In the genomic region with DNA sequence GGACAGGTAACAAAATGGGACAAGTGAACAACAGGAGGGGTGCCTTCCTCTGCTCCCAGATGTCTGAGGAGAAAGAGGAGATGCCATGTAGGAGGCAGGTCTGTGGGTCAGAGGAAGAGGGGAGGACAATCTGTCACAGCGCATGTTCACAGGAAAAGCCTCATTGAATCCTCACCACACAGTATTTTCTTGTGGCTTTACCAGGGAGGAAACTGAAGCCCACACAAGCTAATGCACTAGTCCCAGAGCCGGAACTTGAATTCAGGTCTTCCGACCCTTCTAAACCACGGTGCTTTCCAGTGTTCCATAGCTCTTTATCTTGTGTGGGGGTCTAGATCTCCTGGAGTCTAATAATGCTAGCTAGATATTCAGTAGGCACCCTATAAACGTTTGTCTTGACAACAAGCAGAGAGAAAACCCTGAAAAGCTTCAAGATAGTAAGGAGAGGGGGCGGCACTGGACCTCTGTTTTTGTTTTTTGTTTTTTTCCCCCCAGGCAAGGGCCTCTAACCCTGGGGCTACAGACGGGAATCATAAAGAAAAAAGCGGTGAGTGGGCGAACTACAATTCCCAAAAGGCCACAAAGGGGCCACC, we compare ENCODE assay signal across 8 cellular contexts. TPM values are rescaled to one million over a fixed set of nuclear protein-coding genes. Genes with fewer than 3 reads are reported as not detected.
DNase-seq lines count a peak whose midpoint lies in the region; ATAC-seq and TF ChIP-seq lines count a peak whose summit lies in the region.

No MANE protein-coding gene starts in this region.

- intact Hi-C loops in dorsolateral prefrontal cortex (cut with DNase I) (no loop called here), ovary (cut with DNase I) (no loop called here)

- WGBS in ovary, 3 donors = 14 to 17% (median 17%) methylated on average over 9 of the region's 9 CpGs

- TF ChIP-seq CTCF in AG09309 (IDR thresholded peaks at IDR 0.05; ENCODE audit: control insufficient read depth, insufficient read depth, low read depth, low read length, missing control alignments) = no peak
- TF ChIP-seq CTCF in dorsolateral prefrontal cortex (IDR thresholded peaks at IDR 0.05 in 54 of 56, conservative IDR thresholded peaks at IDR 0.05 in 2 of 56; ENCODE audit: low read depth in 1 of 56, partially characterized antibody in 56 of 56) = peak in 30 of 56 donors; percentile 21 to 73 (median 48)
- peak in 1 of 3 donors; percentile 14 for TF ChIP-seq CTCF in ovary (IDR thresholded peaks at IDR 0.05)

- H3K4me3 ChIP-seq in AG09309 (ENCODE audit: control insufficient read depth, low read depth, low read length) (peak overlapping the region; percentile 67), dorsolateral prefrontal cortex (peak overlapping the region; percentile 58 to 97 (median 80)), ovary (peak overlapping the region; percentile 66)

- peak overlapping the region in 40 of 59 donors; percentile 4 to 89 (median 69) for H3K27ac ChIP-seq in dorsolateral prefrontal cortex
- no peak overlapping the region for H3K27ac ChIP-seq in ovary

- H3K4me1 ChIP-seq in ovary (ENCODE audit: insufficient read depth) = peaks cover 7% of the 10 kb centered on the region

- ATAC-seq in GM19438 (IDR thresholded peaks at IDR 0.05; ENCODE audit: low read depth, unreplicated experiment) = peak; percentile 12
- no peak for ATAC-seq in HG03571 (IDR thresholded peaks at IDR 0.05; ENCODE audit: unreplicated experiment)

- no peak for TF ChIP-seq EP300 in ovary (IDR thresholded peaks at IDR 0.05)

- peaks cover 0 to 39% (median 29%) of the 10 kb centered on the region in 45 donors for H3K27me3 ChIP-seq in dorsolateral prefrontal cortex
- H3K27me3 ChIP-seq in ovary = peaks cover 3% of the 10 kb centered on the region

- no peak for DNase-seq in AG09309 (ENCODE audit: low read depth)
- peak; percentile 76 for DNase-seq in OCI-M1 (lab: John Stamatoyannopoulos, UW)
- no peak for DNase-seq in dorsolateral prefrontal cortex
- no peak for DNase-seq in ovary
- no peak for DNase-seq in stimulated activated naive CD4-positive, alpha-beta T cell treated with Interleukin-2 at 50 U/mL for 16 hours (lab: John Stamatoyannopoulos, UW)
- DNase-seq in occipital lobe (lab: John Stamatoyannopoulos, UW) = no peak

- H3K9me3 ChIP-seq in ovary = no peaks in the 10 kb centered on the region

- no peak for TF ChIP-seq POLR2A in ovary (IDR thresholded peaks at IDR 0.05)

- H3K36me3 ChIP-seq in ovary = no peaks in the 10 kb centered on the region

RNA-seq across cellular contexts. Expression of gene SHMT2, which starts 0.4 kb away (rescaled TPM):
- 10 to 100 TPM; 16.2 to 50.9 (median 31.5) TPM for total RNA-seq in dorsolateral prefrontal cortex
- 100 to 1,000 TPM in 1 of 7 donors, 10 to 100 TPM in 6; 32.3 to 185 (median 46.6) TPM for total RNA-seq in ovary
- 10 to 100 TPM; 23.0 to 34.7 TPM for polyA plus RNA-seq in ovary
- 36.2 TPM for total RNA-seq in occipital lobe

RNA-seq across cellular contexts. Expression of gene NXPH4, which starts 12.5 kb away (rescaled TPM):
- total RNA-seq in dorsolateral prefrontal cortex = 10 to 100 TPM in 3 of 120 experiments, 1 to 10 TPM in 113, under 1 TPM in 4; 0.56 to 14.0 (median 4.6) TPM
- total RNA-seq in ovary = under 1 TPM in 1 of 7 donors, not detected in 6; 0.20 TPM
- polyA plus RNA-seq in ovary = under 1 TPM in 1 of 2 donors, not detected in 1; 0.13 TPM
- 0.78 TPM for total RNA-seq in occipital lobe

RNA-seq across cellular contexts. Expression of gene STAC3, which starts 21.9 kb away (rescaled TPM):
- total RNA-seq in dorsolateral prefrontal cortex (1 to 10 TPM in 116 of 120 experiments, under 1 TPM in 4; 0.70 to 7.1 (median 2.8) TPM), ovary (1 to 10 TPM in 6 of 7 donors, under 1 TPM in 1; 0.66 to 2.3 (median 1.8) TPM), occipital lobe (0.94 TPM)
- polyA plus RNA-seq in ovary = 1 to 10 TPM in 1 of 2 donors, under 1 TPM in 1; 0.77 to 2.9 TPM

Comparison
In these comparisons a context has a peak if more than half of its experiments do, and no peak if none do; other contexts are left out.
1. H3K27ac ChIP-seq: peak in dorsolateral prefrontal cortex (40 of 59); none in ovary (0 of 2).
2. Peak in every context shown above with its lines, with median percentiles within 50 percentile points of each other: H3K4me3 ChIP-seq.